Comparison of ENCODE assay signal across 25 cellular contexts in genomic region chr13:84737671-84738070, GRCh38.
"Had no signal": no experiment of that assay in that cellular context is flagged by ENCODE, and none has a peak within 500 bp of the region (broad histone marks: within the 10 kb centered on the region; RNA-seq: fewer than 3 reads in every experiment).

No MANE protein-coding gene starts in this region.

- H3K9me3 Mint-ChIP-seq: nephron; neural progenitor cell; stimulated activated naive B cell treated with anti-CD40 and anti-IgM and Interleukin-4, amounts not matched to agents 10 μg/mL and 1 μg/mL and 100 μg/mL, for 72 hours had no signal

- H3K36me3 Mint-ChIP-seq: natural killer cell; neural progenitor cell; stimulated activated effector memory CD8-positive, alpha-beta T cell treated with anti-CD3 and anti-CD28 coated beads, Interleukin-12 subunit alpha, Interleukin-12 subunit beta, amount 100 ng/mL, for 72 hours; stimulated activated naive B cell treated with anti-CD40 and anti-IgM and Interleukin-4, amounts not matched to agents 10 μg/mL and 1 μg/mL and 100 μg/mL, for 72 hours had no signal

- ATAC-seq: natural killer cell; psoas muscle; right cardiac atrium; right lobe of liver; stimulated activated effector memory CD8-positive, alpha-beta T cell treated with anti-CD3 and anti-CD28 coated beads, Interleukin-12 subunit alpha, Interleukin-12 subunit beta, amount 100 ng/mL, for 72 hours; stimulated activated naive B cell treated with anti-CD40 and anti-IgM and Interleukin-4, amounts not matched to agents 10 μg/mL and 1 μg/mL and 100 μg/mL, for 72 hours; upper lobe of right lung had no signal

- H3K27ac Mint-ChIP-seq: natural killer cell; nephron; neural progenitor cell; progenitor cell of endocrine pancreas; stimulated activated effector memory CD8-positive, alpha-beta T cell treated with anti-CD3 and anti-CD28 coated beads, Interleukin-12 subunit alpha, Interleukin-12 subunit beta, amount 100 ng/mL, for 72 hours; stimulated activated naive B cell treated with anti-CD40 and anti-IgM and Interleukin-4, amounts not matched to agents 10 μg/mL and 1 μg/mL and 100 μg/mL, for 72 hours; stimulated activated naive CD8-positive, alpha-beta T cell treated with anti-CD3 and anti-CD28 coated beads, Interleukin-15, Interleukin-2, amounts not matched to agents 100 ng/mL and 50 ng/mL, for 24 hours had no signal

- DNase-seq: natural killer cell; occipital lobe; ovary; posterior cingulate gyrus; psoas muscle; right cardiac atrium; right lobe of liver; sigmoid colon; small intestine; stimulated activated CD4-positive, alpha-beta T cell treated with anti-CD3 and anti-CD28 coated beads, Interleukin-15, amount 100 ng/mL, for 24 hours; stimulated activated CD4-positive, alpha-beta T cell treated with anti-CD3 and anti-CD28 coated beads, Interleukin-2, amount 100 ng/mL, for 24 hours; stimulated activated CD4-positive, alpha-beta T cell treated with anti-CD3 and anti-CD28 coated beads, Interleukin-2, amount 100 ng/mL, for 48 hours; stimulated activated CD4-positive, alpha-beta T cell treated with anti-CD3 and anti-CD28 coated beads, Interleukin-4, amount 100 ng/mL, for 24 hours; stimulated activated naive B cell treated with anti-CD40 and anti-IgM and Interleukin-4, amounts not matched to agents 10 μg/mL and 1 μg/mL and 100 μg/mL, for 72 hours; stimulated activated naive CD4-positive, alpha-beta T cell treated with Interleukin-2 at 50 U/mL for 16 hours; stomach; thyroid gland; trophoblast cell; upper lobe of right lung; uterus had no signal

- H3K4me3 Mint-ChIP-seq: natural killer cell; nephron; neural progenitor cell; stimulated activated effector memory CD8-positive, alpha-beta T cell treated with anti-CD3 and anti-CD28 coated beads, Interleukin-12 subunit alpha, Interleukin-12 subunit beta, amount 100 ng/mL, for 72 hours; stimulated activated naive B cell treated with anti-CD40 and anti-IgM and Interleukin-4, amounts not matched to agents 10 μg/mL and 1 μg/mL and 100 μg/mL, for 72 hours; stimulated activated naive CD8-positive, alpha-beta T cell treated with anti-CD3 and anti-CD28 coated beads, Interleukin-15, Interleukin-2, amounts not matched to agents 100 ng/mL and 50 ng/mL, for 24 hours had no signal

- H3K4me1 Mint-ChIP-seq: natural killer cell; nephron; neural progenitor cell; stimulated activated effector memory CD8-positive, alpha-beta T cell treated with anti-CD3 and anti-CD28 coated beads, Interleukin-12 subunit alpha, Interleukin-12 subunit beta, amount 100 ng/mL, for 72 hours; stimulated activated naive B cell treated with anti-CD40 and anti-IgM and Interleukin-4, amounts not matched to agents 10 μg/mL and 1 μg/mL and 100 μg/mL, for 72 hours had no signal

- H3K27me3 Mint-ChIP-seq: stimulated activated naive B cell treated with anti-CD40 and anti-IgM and Interleukin-4, amounts not matched to agents 10 μg/mL and 1 μg/mL and 100 μg/mL, for 72 hours; stimulated activated naive CD8-positive, alpha-beta T cell treated with anti-CD3 and anti-CD28 coated beads, Interleukin-15, Interleukin-2, amounts not matched to agents 100 ng/mL and 50 ng/mL, for 24 hours had no signal
